9 cellular contexts compared by ENCODE assay signal in the genomic region with DNA sequence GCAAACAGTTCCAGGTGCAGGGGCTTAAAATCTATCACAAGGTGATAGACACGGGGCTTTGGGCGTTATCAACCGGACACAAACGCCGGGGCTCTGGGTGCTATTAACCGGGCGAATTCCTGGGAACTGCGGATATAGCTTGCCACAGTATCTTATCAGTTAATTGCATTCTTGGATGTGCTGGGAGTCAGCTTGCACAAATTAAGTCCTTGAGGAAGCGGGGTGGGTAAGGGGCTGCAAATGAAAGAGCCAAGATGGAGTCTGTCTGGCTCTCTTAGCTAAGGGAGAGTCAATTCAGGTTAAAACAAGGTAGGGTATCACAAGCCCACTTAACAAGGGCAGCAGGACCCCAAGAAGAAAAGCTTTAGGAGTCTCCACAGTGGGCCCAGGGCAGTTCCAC. TPM values are rescaled to one million over a fixed set of nuclear protein-coding genes. Genes with fewer than 3 reads are reported as not detected.
DNase-seq lines count a peak whose midpoint lies in the region; ATAC-seq and TF ChIP-seq lines count a peak whose summit lies in the region.
"Not testable (repeated sequence)": the region's sequence is repeated elsewhere in the genome, so short reads cannot be mapped to it uniquely, and the experiment has no call there.
"Had no signal": no experiment of that assay in that cellular context is flagged by ENCODE, and none has a peak within 500 bp of the region (broad histone marks: within the 10 kb centered on the region; RNA-seq: fewer than 3 reads in every experiment).

No MANE protein-coding gene starts in this region.

- peak overlapping the region; percentile 83 for H3K4me3 Mint-ChIP-seq in CD4-positive, alpha-beta T cell
- H3K4me3 Mint-ChIP-seq in activated CD4-positive, alpha-beta memory T cell treated with anti-CD3 and anti-CD28 coated beads for 36 hours: peak overlapping the region; percentile 92
- peak overlapping the region; percentile 75 for H3K4me3 Mint-ChIP-seq in activated T-helper 2 cell treated with anti-CD3 and anti-CD28 coated beads, Interferon-gamma antibody, Interleukin-2, Interleukin-4, amounts not matched to agents 10 μg/mL and 5 μg/mL and 100 μg/mL, durations not matched to agents 14 hours and 24 hours and 36 hours (ENCODE audit: low read depth)
- peak overlapping the region; percentile 97 for H3K4me3 Mint-ChIP-seq in central memory CD8-positive, alpha-beta T cell

- not testable (repeated sequence) for H3K79me2 ChIP-seq in OCI-LY7 (ENCODE audit: insufficient read depth, low read depth, low read length)

- peak in 1 of 10 experiments; percentile 2 for DNase-seq in CD4-positive, alpha-beta T cell
- not testable (repeated sequence) for DNase-seq in OCI-LY7 (ENCODE audit: low spot score); activated CD4-positive, alpha-beta memory T cell treated with anti-CD3 and anti-CD28 coated beads for 36 hours; activated T-helper 2 cell treated with anti-CD3 and anti-CD28 coated beads, Interferon-gamma antibody, Interleukin-2, Interleukin-4, amounts not matched to agents 10 μg/mL and 5 μg/mL and 100 μg/mL, durations not matched to agents 14 hours and 24 hours and 36 hours (ENCODE audit: low spot score); central memory CD8-positive, alpha-beta T cell (ENCODE audit: low spot score in 2 of 2); neuronal stem cell (ENCODE audit: low spot score)
- DNase-seq in upper lobe of right lung: peak; percentile 26

- H3K4me1 ChIP-seq in OCI-LY7 (ENCODE audit: insufficient read depth, low read length, poor library complexity, severe bottlenecking): peaks cover 26% of the 10 kb centered on the region
- H3K4me1 ChIP-seq in mesodermal cell (ENCODE audit: control insufficient read depth, insufficient read depth, low read length, poor library complexity, severe bottlenecking): peaks cover 44% of the 10 kb centered on the region
- H3K4me1 ChIP-seq in neuronal stem cell (ENCODE audit: control insufficient read depth in 2 of 2, insufficient read depth in 1 of 2, low read depth in 1 of 2, low read length in 2 of 2); upper lobe of right lung: not testable (repeated sequence)

- not testable (repeated sequence) for H4K91ac ChIP-seq in neuronal stem cell (ENCODE audit: low read depth, low read length, poor library complexity)

- H3K27me3 Mint-ChIP-seq in CD4-positive, alpha-beta T cell; activated CD4-positive, alpha-beta memory T cell treated with anti-CD3 and anti-CD28 coated beads for 36 hours; activated T-helper 2 cell treated with anti-CD3 and anti-CD28 coated beads, Interferon-gamma antibody, Interleukin-2, Interleukin-4, amounts not matched to agents 10 μg/mL and 5 μg/mL and 100 μg/mL, durations not matched to agents 14 hours and 24 hours and 36 hours (ENCODE audit: low read depth); central memory CD8-positive, alpha-beta T cell: not testable (repeated sequence)

- not testable (repeated sequence) for BruUV-seq in OCI-LY7 (replicated peaks; lab: Mats Ljungman, UMichigan)

- H2BK5ac ChIP-seq in neuronal stem cell (ENCODE audit: low read length): not testable (repeated sequence)

- not testable (repeated sequence) for H4K8ac ChIP-seq in neuronal stem cell (ENCODE audit: low read depth, low read length)

- not testable (repeated sequence) for H3K79me1 ChIP-seq in neuronal stem cell (ENCODE audit: low read depth, low read length)

- not testable (repeated sequence) for H2BK12ac ChIP-seq in neuronal stem cell (ENCODE audit: low read length)

- POLR2A ChIA-PET in CD4-positive, alpha-beta T cell (lab: Charles Lee): interaction anchor here (1.4 to 3.7 kb wide), 5 partner anchors 15 to 121 kb away, joined by 3 to 42 read pairs (median 18); partner anchors contain the start of gene COX5B
- POLR2A ChIA-PET in OCI-LY7 (lab: Charles Lee): not testable (repeated sequence)
- POLR2A ChIA-PET in activated CD4-positive, alpha-beta memory T cell treated with anti-CD3 and anti-CD28 coated beads for 36 hours (lab: Charles Lee): interaction anchor here (1.3 to 4.1 kb wide), 4 partner anchors 30 to 66 kb away, joined by 3 to 34 read pairs (median 22); partner anchors contain the start of genes ACTR1B and COX5B

- peak overlapping the region; percentile 73 for H3K4me2 ChIP-seq in OCI-LY7 (ENCODE audit: low read length)
- not testable (repeated sequence) for H3K4me2 ChIP-seq in neuronal stem cell (ENCODE audit: insufficient read depth, low read length, poor library complexity, severe bottlenecking)

- not testable (repeated sequence) for H3K4ac ChIP-seq in neuronal stem cell (ENCODE audit: low read length)

- peak overlapping the region; percentile 38 for H2AK5ac ChIP-seq in neuronal stem cell (ENCODE audit: low read depth, low read length)

- H3K18ac ChIP-seq in neuronal stem cell (ENCODE audit: low read length): not testable (repeated sequence)

- not testable (repeated sequence) for H3K9me2 ChIP-seq in OCI-LY7 (ENCODE audit: insufficient read depth, low read length)

- peaks cover 72% of the 10 kb centered on the region for H3K4me1 Mint-ChIP-seq in CD4-positive, alpha-beta T cell (ENCODE audit: low read depth)
- peaks cover 54% of the 10 kb centered on the region for H3K4me1 Mint-ChIP-seq in activated CD4-positive, alpha-beta memory T cell treated with anti-CD3 and anti-CD28 coated beads for 36 hours (ENCODE audit: low read depth)
- peaks cover 55% of the 10 kb centered on the region for H3K4me1 Mint-ChIP-seq in activated T-helper 2 cell treated with anti-CD3 and anti-CD28 coated beads, Interferon-gamma antibody, Interleukin-2, Interleukin-4, amounts not matched to agents 10 μg/mL and 5 μg/mL and 100 μg/mL, durations not matched to agents 14 hours and 24 hours and 36 hours (ENCODE audit: low read depth)
- H3K4me1 Mint-ChIP-seq in central memory CD8-positive, alpha-beta T cell: peaks cover 72% of the 10 kb centered on the region

- H3K14ac ChIP-seq in neuronal stem cell (ENCODE audit: low read length): not testable (repeated sequence)

- H3K27ac ChIP-seq in CD4-positive, alpha-beta T cell (ENCODE audit: low read depth, low read length): peak overlapping the region; percentile 88
- H3K27ac ChIP-seq in OCI-LY7 (ENCODE audit: low read depth, low read length, poor library complexity, severe bottlenecking); neuronal stem cell (replicated peaks; ENCODE audit: low read length); upper lobe of right lung: not testable (repeated sequence)
- H3K27ac ChIP-seq in mesodermal cell (ENCODE audit: low read depth, low read length, severe bottlenecking): peak overlapping the region; percentile 79

- WGBS in mesodermal cell (ENCODE audit: insufficient coverage in 2 of 2), 2 experiments: 63 to 84% methylated on average over 9 of the region's 9 CpGs
- WGBS in neuronal stem cell (ENCODE audit: extremely low coverage in 2 of 2, insufficient read length in 2 of 2, insufficient replicate concordance in 1 of 2), 2 donors: no CpG with 5 or more reads among the region's 9 CpGs

- intact Hi-C loops in CD4-positive, alpha-beta T cell (cut with DNase I, micrococcal nuclease): loop anchor here (2.0 to 10.0 kb wide), 4 partner anchors 17 to 1113 kb away; partner anchors contain the start of genes ACTR1B (in 1 of the 2) and TMEM131 (in 1 of the 2)
- intact Hi-C loops in OCI-LY7 (cut with micrococcal nuclease; ENCODE audit: unreplicated experiment): loop anchor here (5.0 kb wide), 1 partner anchor 675 kb away; no protein-coding TSS in a partner anchor
- intact Hi-C loops in activated CD4-positive, alpha-beta memory T cell treated with anti-CD3 and anti-CD28 coated beads for 36 hours (cut with micrococcal nuclease): loop anchor here (10.0 kb wide), 1 partner anchor 283 kb away; the partner anchor contains the start of gene TMEM131
- intact Hi-C loops in activated T-helper 2 cell treated with anti-CD3 and anti-CD28 coated beads, Interferon-gamma antibody, Interleukin-2, Interleukin-4, amounts not matched to agents 10 μg/mL and 5 μg/mL and 100 μg/mL, durations not matched to agents 14 hours and 24 hours and 36 hours (cut with micrococcal nuclease): loop anchor here (5.0 to 10.0 kb wide), 2 partner anchors 675 to 743 kb away; no protein-coding TSS in a partner anchor
- intact Hi-C loops in upper lobe of right lung (cut with DNase I): not testable (repeated sequence)

- H3K36me3 Mint-ChIP-seq in CD4-positive, alpha-beta T cell (ENCODE audit: low read depth): peaks cover 40% of the 10 kb centered on the region
- H3K36me3 Mint-ChIP-seq in activated CD4-positive, alpha-beta memory T cell treated with anti-CD3 and anti-CD28 coated beads for 36 hours: peaks cover 31% of the 10 kb centered on the region
- peaks cover 39% of the 10 kb centered on the region for H3K36me3 Mint-ChIP-seq in activated T-helper 2 cell treated with anti-CD3 and anti-CD28 coated beads, Interferon-gamma antibody, Interleukin-2, Interleukin-4, amounts not matched to agents 10 μg/mL and 5 μg/mL and 100 μg/mL, durations not matched to agents 14 hours and 24 hours and 36 hours (ENCODE audit: low read depth)
- H3K36me3 Mint-ChIP-seq in central memory CD8-positive, alpha-beta T cell (ENCODE audit: insufficient read depth): peaks cover 27% of the 10 kb centered on the region

- CTCF ChIA-PET in CD4-positive, alpha-beta T cell (lab: Charles Lee): interaction anchor here (0.8 to 3.8 kb wide), 6 partner anchors 12 to 121 kb away, joined by 3 to 19 read pairs (median 8); no protein-coding TSS in a partner anchor
- CTCF ChIA-PET in OCI-LY7 (lab: Charles Lee; ENCODE audit: unreplicated experiment): not testable (repeated sequence)
- CTCF ChIA-PET in activated CD4-positive, alpha-beta memory T cell treated with anti-CD3 and anti-CD28 coated beads for 36 hours (lab: Charles Lee): interaction anchor here (1.0 to 9.6 kb wide), 7 partner anchors 14 to 672 kb away, joined by 3 to 134 read pairs (median 17); partner anchors contain the start of gene COX5B

- H3K23ac ChIP-seq in neuronal stem cell (ENCODE audit: low read depth, low read length, poor library complexity): peak overlapping the region; percentile 52

- not testable (repeated sequence) for H2BK120ac ChIP-seq in neuronal stem cell (ENCODE audit: low read depth, low read length)

- not testable (repeated sequence) for H3K27me3 ChIP-seq in CD4-positive, alpha-beta T cell (ENCODE audit: control insufficient read depth, insufficient read depth, low read length); neuronal stem cell (ENCODE audit: control insufficient read depth in 3 of 3, insufficient read depth in 3 of 3, low read depth in 1 of 3, low read length in 3 of 3)
- H3K27me3 ChIP-seq in upper lobe of right lung: peaks cover 14% of the 10 kb centered on the region

- H3K27ac Mint-ChIP-seq in CD4-positive, alpha-beta T cell: peak overlapping the region; percentile 98
- H3K27ac Mint-ChIP-seq in activated CD4-positive, alpha-beta memory T cell treated with anti-CD3 and anti-CD28 coated beads for 36 hours: peak overlapping the region; percentile 95
- peak overlapping the region; percentile 82 for H3K27ac Mint-ChIP-seq in activated T-helper 2 cell treated with anti-CD3 and anti-CD28 coated beads, Interferon-gamma antibody, Interleukin-2, Interleukin-4, amounts not matched to agents 10 μg/mL and 5 μg/mL and 100 μg/mL, durations not matched to agents 14 hours and 24 hours and 36 hours
- peak overlapping the region; percentile 97 for H3K27ac Mint-ChIP-seq in central memory CD8-positive, alpha-beta T cell (ENCODE audit: low read depth)

- not testable (repeated sequence) for H3K4me3 ChIP-seq in OCI-LY7 (ENCODE audit: low read depth, low read length, poor library complexity, severe bottlenecking); mesodermal cell (ENCODE audit: extremely low read depth, insufficient read depth, low read length, poor library complexity, severe bottlenecking); neuronal stem cell (ENCODE audit: low read length in 2 of 2); upper lobe of right lung

- not testable (repeated sequence) for H2BK15ac ChIP-seq in neuronal stem cell (ENCODE audit: low read length)

- not testable (repeated sequence) for ATAC-seq in CD4-positive, alpha-beta T cell (ENCODE audit: poor library complexity); central memory CD8-positive, alpha-beta T cell (replicated peaks; ENCODE audit: extremely low read depth, poor library complexity, severe bottlenecking); upper lobe of right lung

- H3K9ac ChIP-seq in neuronal stem cell (ENCODE audit: low read depth, low read length, poor library complexity): not testable (repeated sequence)

- H3K9me3 Mint-ChIP-seq in CD4-positive, alpha-beta T cell; activated CD4-positive, alpha-beta memory T cell treated with anti-CD3 and anti-CD28 coated beads for 36 hours; activated T-helper 2 cell treated with anti-CD3 and anti-CD28 coated beads, Interferon-gamma antibody, Interleukin-2, Interleukin-4, amounts not matched to agents 10 μg/mL and 5 μg/mL and 100 μg/mL, durations not matched to agents 14 hours and 24 hours and 36 hours; central memory CD8-positive, alpha-beta T cell: not testable (repeated sequence)

- H4K20me1 ChIP-seq in OCI-LY7 (ENCODE audit: insufficient read depth, low read length): not testable (repeated sequence)

- not testable (repeated sequence) for TF ChIP-seq CTCF in CD4-positive, alpha-beta T cell (IDR thresholded peaks at IDR 0.05); OCI-LY7 (conservative IDR thresholded peaks at IDR 0.05; ENCODE audit: low read length); upper lobe of right lung (IDR thresholded peaks at IDR 0.05)

- H3K9me3 ChIP-seq in CD4-positive, alpha-beta T cell (ENCODE audit: control insufficient read depth, low read length); OCI-LY7 (ENCODE audit: low read length); mesodermal cell (ENCODE audit: control insufficient read depth, low read length); neuronal stem cell (replicated peaks in 1 of 2; ENCODE audit: control insufficient read depth in 2 of 2, insufficient read depth in 1 of 2, low read depth in 1 of 2, low read length in 2 of 2); upper lobe of right lung: not testable (repeated sequence)

- not testable (repeated sequence) for H2AFZ ChIP-seq in OCI-LY7 (ENCODE audit: low read length)
- H2AFZ ChIP-seq in neuronal stem cell (ENCODE audit: low read length): peak overlapping the region; percentile 84

- not testable (repeated sequence) for H3K36me3 ChIP-seq in OCI-LY7 (ENCODE audit: insufficient read depth, low read length); mesodermal cell (ENCODE audit: control insufficient read depth, insufficient read depth, low read length); neuronal stem cell (replicated peaks in 1 of 2; ENCODE audit: control insufficient read depth in 2 of 2, insufficient read depth in 2 of 2, low read length in 2 of 2); upper lobe of right lung

RNA-seq across cellular contexts. Expression of gene ZAP70, which starts 1.2 kb away (rescaled TPM):
- 100 to 1,000 TPM; 440 to 470 TPM for total RNA-seq in CD4-positive, alpha-beta T cell
- total RNA-seq in OCI-LY7 (2014; rRNA removed; shearing (Covaris generic)): 56.9 and 57.9 TPM in 2 replicates
- total RNA-seq in OCI-LY7 (2022): 39.8 and 40.8 TPM in 2 replicates
- total RNA-seq in activated CD4-positive, alpha-beta memory T cell treated with anti-CD3 and anti-CD28 coated beads for 36 hours: 100 to 1,000 TPM; 160 to 166 TPM
- 231 and 234 TPM in 2 replicates for total RNA-seq in activated T-helper 2 cell treated with anti-CD3 and anti-CD28 coated beads, Interferon-gamma antibody, Interleukin-2, Interleukin-4, amounts not matched to agents 10 μg/mL and 5 μg/mL and 100 μg/mL, durations not matched to agents 14 hours and 24 hours and 36 hours
- 7.6 TPM for polyA plus RNA-seq in mesodermal cell (2013, experiment 1 of 2)
- polyA plus RNA-seq in mesodermal cell (2013, experiment 2 of 2): 7.3 TPM
- 0.08 TPM for polyA plus RNA-seq in neuronal stem cell (2013, experiment 1 of 2)
- polyA plus RNA-seq in neuronal stem cell (2013, experiment 2 of 2): 0.06 TPM
- total RNA-seq in upper lobe of right lung: 10.2 TPM

RNA-seq across cellular contexts. Expression of gene C2orf92, which starts 42.7 kb away (rescaled TPM):
- 10 to 100 TPM; 12.4 to 13.4 TPM for total RNA-seq in CD4-positive, alpha-beta T cell
- 3.6 and 5.9 TPM in 2 replicates for total RNA-seq in OCI-LY7 (2014; rRNA removed; shearing (Covaris generic))
- 10.3 and 11.2 TPM in 2 replicates for total RNA-seq in OCI-LY7 (2022)
- total RNA-seq in activated CD4-positive, alpha-beta memory T cell treated with anti-CD3 and anti-CD28 coated beads for 36 hours: 1 to 10 TPM; 4.5 to 4.8 TPM
- 17.2 and 21.8 TPM in 2 replicates for total RNA-seq in activated T-helper 2 cell treated with anti-CD3 and anti-CD28 coated beads, Interferon-gamma antibody, Interleukin-2, Interleukin-4, amounts not matched to agents 10 μg/mL and 5 μg/mL and 100 μg/mL, durations not matched to agents 14 hours and 24 hours and 36 hours
- polyA plus RNA-seq in mesodermal cell (2013, experiment 1 of 2): 4.6 TPM
- polyA plus RNA-seq in mesodermal cell (2013, experiment 2 of 2): 5.8 TPM
- 3.1 TPM for polyA plus RNA-seq in neuronal stem cell (2013, experiment 1 of 2)
- polyA plus RNA-seq in neuronal stem cell (2013, experiment 2 of 2): 3.7 TPM
- 14.4 TPM for total RNA-seq in upper lobe of right lung
- polyA plus RNA-seq: CD14-positive monocyte had no signal

RNA-seq across cellular contexts. Expression of gene ACTR1B, which starts 48.3 kb away (rescaled TPM):
- total RNA-seq in CD4-positive, alpha-beta T cell: 10 to 100 TPM; 89.5 to 92.8 TPM
- total RNA-seq in OCI-LY7 (2014; rRNA removed; shearing (Covaris generic)): 67.8 and 71.2 TPM in 2 replicates
- total RNA-seq in OCI-LY7 (2022): 68.2 and 69.7 TPM in 2 replicates
- total RNA-seq in activated CD4-positive, alpha-beta memory T cell treated with anti-CD3 and anti-CD28 coated beads for 36 hours: 100 to 1,000 TPM; 113 to 114 TPM
- total RNA-seq in activated T-helper 2 cell treated with anti-CD3 and anti-CD28 coated beads, Interferon-gamma antibody, Interleukin-2, Interleukin-4, amounts not matched to agents 10 μg/mL and 5 μg/mL and 100 μg/mL, durations not matched to agents 14 hours and 24 hours and 36 hours: 142 and 147 TPM in 2 replicates
- 88.4 TPM for polyA plus RNA-seq in mesodermal cell (2013, experiment 1 of 2)
- 77.1 TPM for polyA plus RNA-seq in mesodermal cell (2013, experiment 2 of 2)
- 58.1 TPM for polyA plus RNA-seq in neuronal stem cell (2013, experiment 1 of 2)
- polyA plus RNA-seq in neuronal stem cell (2013, experiment 2 of 2): 55.1 TPM
- 60.7 TPM for total RNA-seq in upper lobe of right lung
